In genomic region chr6:28209753-28210535, GRCh38 we compare ENCODE assay signal across 1 cellular context.
A peak's percentile ranks its signal among the peaks of the same experiment; 100 is the strongest.
TF ChIP-seq lines count a peak whose summit lies in the region.

No MANE protein-coding gene starts in this region.

TF ChIP-seq in GM23338, 12 proteins besides CTCF, POLR2A, EP300 and RAD21 (continued from another document):
- TF ChIP-seq ETS1 (IDR thresholded peaks at IDR 0.05) (no peak), CREB1 (CRISPR knock-in tag; IDR thresholded peaks at IDR 0.05; ENCODE audit: low read depth) (no peak), EZH2 (IDR thresholded peaks at IDR 0.05; ENCODE audit: low read depth, unreplicated experiment) (peak; percentile 41)
TF ChIP-seq in GM23338: peak in this region for 1.
